In the genomic region with DNA sequence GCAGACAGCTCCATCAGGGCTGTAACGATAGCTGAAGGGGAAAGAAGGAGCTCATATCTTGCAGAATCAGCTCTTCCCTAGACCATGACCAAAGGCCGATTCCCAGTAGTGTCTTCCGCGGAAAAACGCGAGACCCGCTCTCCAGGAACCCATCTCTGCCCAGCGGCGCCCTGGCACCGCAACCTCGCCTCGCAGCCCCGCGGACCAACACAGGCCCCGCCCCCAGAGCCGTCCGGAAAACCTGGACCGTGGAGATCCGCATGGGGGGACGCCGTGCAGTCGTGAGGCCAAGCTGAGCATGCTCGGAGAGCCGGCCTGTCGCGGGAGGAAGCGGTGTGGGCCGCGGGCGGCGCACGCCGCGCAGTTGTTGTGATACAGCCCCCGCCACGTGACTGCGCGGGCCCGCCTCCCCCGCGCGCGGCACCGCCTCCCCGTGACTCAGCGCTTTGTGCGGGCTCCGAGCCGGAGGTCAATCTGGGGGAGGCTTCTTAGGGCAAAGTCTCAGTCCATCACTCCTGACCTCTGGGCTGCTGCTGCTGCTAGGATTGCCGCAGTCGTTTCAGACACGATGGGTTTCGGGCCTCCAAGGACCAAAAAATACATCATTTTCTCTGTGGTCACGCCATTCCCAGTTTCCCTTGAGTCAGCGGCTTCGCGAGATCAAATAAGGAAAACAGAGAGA, we compare ENCODE assay signal across 8 cellular contexts.
DNase-seq lines count a peak whose midpoint lies in the region; ATAC-seq and TF ChIP-seq lines count a peak whose summit lies in the region.

No MANE protein-coding gene starts in this region.

- in situ Hi-C loops in GM18951 (cut with MboI; ENCODE audit: low sequenced_read_pairs, unreplicated experiment), result no loop called here

- peak; percentile 73 for ATAC-seq in HG03175 (IDR thresholded peaks at IDR 0.05; ENCODE audit: unreplicated experiment)
- ATAC-seq in central memory CD8-positive, alpha-beta T cell (replicated peaks; ENCODE audit: extremely low read depth, poor library complexity, severe bottlenecking), result peak; percentile 87

- H3K27me3 Mint-ChIP-seq in central memory CD8-positive, alpha-beta T cell, result no peaks in the 10 kb centered on the region

- peak; percentile 76 for TF ChIP-seq POLR2A in GM18951 (IDR thresholded peaks at IDR 0.05; ENCODE audit: extremely low read depth, insufficient read depth, insufficient read length)

- DNase-seq in AG08396 (ENCODE audit: low spot score) (peak; percentile 98), NCI-H226 (peak; percentile 96), islet precursor cell (peak; percentile 99)
- peak; percentile 87 to 89 (median 88) for DNase-seq in activated CD4-positive, CD25-positive, alpha-beta regulatory T cell (lab: John Stamatoyannopoulos, UW)
- peak; percentile 84 to 87 for DNase-seq in central memory CD8-positive, alpha-beta T cell (ENCODE audit: low spot score in 2 of 2)
- DNase-seq in stimulated activated CD4-positive, alpha-beta T cell treated with anti-CD3 and anti-CD28 coated beads, Interleukin-12 subunit alpha, Interleukin-12 subunit beta, amount 100 ng/mL, for 4 hours, result peak; percentile 90

- H3K4me3 Mint-ChIP-seq in central memory CD8-positive, alpha-beta T cell, result peak overlapping the region; percentile 81

- peak overlapping the region; percentile 57 for H3K27ac Mint-ChIP-seq in central memory CD8-positive, alpha-beta T cell (ENCODE audit: low read depth)

- peaks cover 36% of the 10 kb centered on the region for H3K4me1 Mint-ChIP-seq in central memory CD8-positive, alpha-beta T cell

- peaks cover 13% of the 10 kb centered on the region for H3K36me3 Mint-ChIP-seq in central memory CD8-positive, alpha-beta T cell (ENCODE audit: insufficient read depth)

- H3K9me3 Mint-ChIP-seq in central memory CD8-positive, alpha-beta T cell, result no peaks in the 10 kb centered on the region

Comparison
In these comparisons a context has a peak if more than half of its experiments do, and no peak if none do; other contexts are left out.
1. Peak in every context shown above with its lines: DNase-seq and ATAC-seq.